In the genomic region with DNA sequence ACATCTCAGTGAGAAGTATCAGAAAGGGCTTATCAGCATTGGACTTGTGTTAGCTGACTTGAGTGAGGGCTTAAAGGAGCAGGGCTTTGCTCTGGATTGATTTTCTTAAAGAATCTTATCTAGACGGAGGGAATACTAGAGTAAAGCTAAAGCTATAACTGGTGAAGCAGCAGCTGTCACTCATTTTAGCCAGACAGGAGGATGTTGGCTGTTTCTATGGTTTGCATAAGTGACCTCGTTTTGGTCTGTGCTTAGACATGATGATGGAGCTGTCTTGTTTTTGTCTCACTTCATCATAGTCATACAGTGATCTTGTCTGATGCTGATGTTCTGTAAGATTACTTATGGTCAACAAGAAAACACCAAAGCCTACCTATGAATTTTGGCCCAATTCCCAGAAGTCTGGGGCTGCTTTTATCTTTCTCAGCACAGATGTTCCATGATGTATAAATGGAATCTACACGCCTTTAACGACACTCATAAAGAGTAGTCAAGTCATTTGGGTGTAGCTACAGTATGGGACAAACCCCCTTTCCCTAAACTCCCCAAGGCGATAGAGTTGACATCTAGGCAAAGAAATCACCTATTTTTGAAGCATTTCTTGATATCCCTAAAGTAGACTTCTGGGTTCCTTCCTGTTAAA, we compare ENCODE assay signal across 22 cellular contexts.
DNase-seq lines count a peak whose midpoint lies in the region; ATAC-seq and TF ChIP-seq lines count a peak whose summit lies in the region.
"Had no signal": no experiment of that assay in that cellular context is flagged by ENCODE, and none has a peak within 500 bp of the region (broad histone marks: within the 10 kb centered on the region; RNA-seq: fewer than 3 reads in every experiment).

No MANE protein-coding gene starts in this region.

- no peak overlapping the region for H3K4me3 ChIP-seq in SK-N-SH (ENCODE audit: low read depth in 2 of 2, low read length in 1 of 2)
- H3K4me3 ChIP-seq: A549, MG63, sigmoid colon had no signal

- no peak for TF ChIP-seq RAD21 in SK-N-SH (IDR thresholded peaks at IDR 0.05; ENCODE audit: low read length)

- H3K79me2 ChIP-seq in SK-N-SH (ENCODE audit: insufficient read depth), result no peaks in the 10 kb centered on the region

- H3K9ac ChIP-seq in SK-N-SH, result no peak overlapping the region

- no peak for TF ChIP-seq CTCF in SK-N-SH (IDR thresholded peaks at IDR 0.05)

- peaks cover 0 to 8% of the 10 kb centered on the region in 2 experiments; a peak in 2 of 4 replicates for H3K4me1 ChIP-seq in SK-N-SH (ENCODE audit: control insufficient read depth in 1 of 2, insufficient read depth in 2 of 2, low read depth in 1 of 2, low read length in 1 of 2)
- H3K4me1 ChIP-seq: sigmoid colon had no signal

- H3K27me3 ChIP-seq in SK-N-SH (ENCODE audit: insufficient read depth), result no peaks in the 10 kb centered on the region
- H3K27me3 ChIP-seq: BE2C, MG63, sigmoid colon had no signal

- H3K36me3 Mint-ChIP-seq in naive thymus-derived CD8-positive, alpha-beta T cell, result peaks cover 9 to 70% (median 49%) of the 10 kb centered on the region in 3 donors

- peaks cover 15% of the 10 kb centered on the region for H3F3A ChIP-seq in SK-N-SH (replicated peaks; ENCODE audit: insufficient read depth)

- H3K9me2 ChIP-seq in SK-N-SH, result no peaks in the 10 kb centered on the region

- CTCF ChIA-PET in SK-N-SH (lab: Yijun Ruan, JAX), result interaction anchor here (0.7 to 1.3 kb wide), 2 partner anchors 123 to 170 kb away, joined by 3 to 4 read pairs; no protein-coding TSS in a partner anchor

- H3K36me3 ChIP-seq in SK-N-SH (replicated peaks in 1 of 2; ENCODE audit: control insufficient read depth in 1 of 2, insufficient read depth in 2 of 2, low read length in 1 of 2), result peaks cover 37 to 60% of the 10 kb centered on the region in 2 experiments

- H3K4me2 ChIP-seq in SK-N-SH, result no peak overlapping the region
- H3K4me2 ChIP-seq: A549 had no signal

- H3K27me3 Mint-ChIP-seq in naive thymus-derived CD8-positive, alpha-beta T cell, result no peaks in the 10 kb centered on the region

- no peak overlapping the region for H2AFZ ChIP-seq in SK-N-SH (ENCODE audit: low read depth)

- no peak for TF ChIP-seq EP300 in SK-N-SH (IDR thresholded peaks at IDR 0.05; ENCODE audit: borderline replicate concordance in 1 of 2, low read depth in 1 of 2, low read length in 1 of 2)

- POLR2A ChIA-PET in SK-N-SH (lab: Yijun Ruan, JAX), result no interaction called here
- POLR2A ChIA-PET in naive thymus-derived CD8-positive, alpha-beta T cell (lab: Charles Lee), result no interaction called here

- H4K20me1 ChIP-seq in SK-N-SH (ENCODE audit: insufficient read depth), result no peaks in the 10 kb centered on the region

- H3K9me3 ChIP-seq in SK-N-SH, result no peaks in the 10 kb centered on the region
- H3K9me3 ChIP-seq: A549, BE2C, MG63, sigmoid colon had no signal

- no peak overlapping the region for H3K4me3 Mint-ChIP-seq in naive thymus-derived CD8-positive, alpha-beta T cell
- H3K4me3 Mint-ChIP-seq: neural crest cell; T-helper 1 cell treated with Interleukin-12 subunit alpha and Interleukin-12 subunit beta and Interleukin-4 antibody, amounts not matched to agents 30 μg/mL and 1 μg/mL, for 36 hours had no signal

- 67% methylated on average over 5 of the region's 5 CpGs for whole genome bisulfite sequencing in SK-N-SH (ENCODE audit: low lambda C conversion rate)

- DNase-seq in SK-N-SH (peak; percentile 3), OCI-M1 (lab: John Stamatoyannopoulos, UW) (peak; percentile 98), astrocyte of the hippocampus (ENCODE audit: low read depth, low spot score) (peak; percentile 5)
- DNase-seq in naive thymus-derived CD8-positive, alpha-beta T cell, result no peak
- DNase-seq in NK-92 treated with Interleukin-12 subunit alpha and Interleukin-12 subunit beta, amount 100 ng/mL, for 24 hours (lab: John Stamatoyannopoulos, UW), result no peak
- DNase-seq: activated naive CD4-positive, alpha-beta T cell treated with Interleukin-2 at 50 U/mL for 16 hours; activated T-cell treated with anti-CD3 and anti-CD28 coated beads, Interleukin-2, amount 50 U/mL, for 1 hour; BE2C; Calu3; left ventricle myocardium superior; MG63; NCI-H1436 treated with DMSO at 0.1 percent for 48 hours; NCI-H774; sigmoid colon had no signal

- peak overlapping the region in 1 of 2 experiments; percentile 28; a peak in 1 of 4 replicates for H3K27ac ChIP-seq in SK-N-SH (ENCODE audit: low read depth in 2 of 2, low read length in 1 of 2)
- H3K27ac ChIP-seq: epithelial cell of prostate, HL-60, sigmoid colon had no signal

- H3K27ac Mint-ChIP-seq in naive thymus-derived CD8-positive, alpha-beta T cell, result peak overlapping the region in 1 of 10 donors; percentile 21
- H3K27ac Mint-ChIP-seq: T-helper 1 cell treated with Interleukin-12 subunit alpha and Interleukin-12 subunit beta and Interleukin-4 antibody, amounts not matched to agents 30 μg/mL and 1 μg/mL, for 36 hours had no signal

- H3K4me1 Mint-ChIP-seq in naive thymus-derived CD8-positive, alpha-beta T cell, result peaks cover 0 to 1% (median 0%) of the 10 kb centered on the region in 4 donors
- H3K4me1 Mint-ChIP-seq: neural crest cell had no signal

- no peak for ATAC-seq in SK-N-SH treated with all-trans-retinoic acid at 6 μM for 48 hours
- peak; percentile 8 to 35 for ATAC-seq in naive thymus-derived CD8-positive, alpha-beta T cell
- no peak for ATAC-seq in HG03378 (IDR thresholded peaks at IDR 0.05; ENCODE audit: unreplicated experiment)
- ATAC-seq in GM19455 (IDR thresholded peaks at IDR 0.05; ENCODE audit: unreplicated experiment), result no peak

- no peaks in the 10 kb centered on the region for H3K9me3 Mint-ChIP-seq in naive thymus-derived CD8-positive, alpha-beta T cell

TF ChIP-seq in SK-N-SH, 30 proteins besides CTCF, POLR2A, EP300 and RAD21:
- TF ChIP-seq GABPA (IDR thresholded peaks at IDR 0.05; ENCODE audit: low read depth) (no peak), ZBTB33 (IDR thresholded peaks at IDR 0.05; ENCODE audit: borderline replicate concordance, low read depth) (no peak), GATA2 (CRISPR knock-in tag; IDR thresholded peaks at IDR 0.05) (no peak), FOXM1 (IDR thresholded peaks at IDR 0.05; ENCODE audit: low read depth) (no peak), JUND (IDR thresholded peaks at IDR 0.05) (no peak), CHD2 (IDR thresholded peaks at IDR 0.05; ENCODE audit: low read length, partially characterized antibody) (no peak)
- TF ChIP-seq, protein P1, sequence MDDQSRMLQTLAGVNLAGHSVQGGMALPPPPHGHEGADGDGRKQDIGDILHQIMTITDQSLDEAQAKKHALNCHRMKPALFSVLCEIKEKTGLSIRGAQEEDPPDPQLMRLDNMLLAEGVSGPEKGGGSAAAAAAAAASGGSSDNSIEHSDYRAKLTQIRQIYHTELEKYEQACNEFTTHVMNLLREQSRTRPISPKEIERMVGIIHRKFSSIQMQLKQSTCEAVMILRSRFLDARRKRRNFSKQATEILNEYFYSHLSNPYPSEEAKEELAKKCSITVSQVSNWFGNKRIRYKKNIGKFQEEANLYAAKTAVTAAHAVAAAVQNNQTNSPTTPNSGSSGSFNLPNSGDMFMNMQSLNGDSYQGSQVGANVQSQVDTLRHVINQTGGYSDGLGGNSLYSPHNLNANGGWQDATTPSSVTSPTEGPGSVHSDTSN (IDR thresholded peaks at IDR 0.05), result peak; percentile 6; the same call in 1 of the 2 replicates

TF ChIP-seq in SK-N-SH treated with all-trans-retinoic acid at 6 μM for 48 hours, 23 proteins besides CTCF, POLR2A, EP300 and RAD21 (continues in another document):
- TF ChIP-seq ZFP30 (CRISPR knock-in tag; IDR thresholded peaks at IDR 0.05) (no peak), TCF4 (CRISPR knock-in tag; IDR thresholded peaks at IDR 0.05; ENCODE audit: borderline replicate concordance) (no peak), ISL1 (CRISPR knock-in tag; IDR thresholded peaks at IDR 0.05) (no peak), ZFP3 (CRISPR knock-in tag; IDR thresholded peaks at IDR 0.05) (no peak), ZNF8 (CRISPR knock-in tag; IDR thresholded peaks at IDR 0.05) (no peak), ARNTL (CRISPR knock-in tag; IDR thresholded peaks at IDR 0.05; ENCODE audit: borderline replicate concordance, low read depth) (no peak), RARB (CRISPR knock-in tag; IDR thresholded peaks at IDR 0.05) (no peak), ZNF70 (CRISPR knock-in tag; IDR thresholded peaks at IDR 0.05) (no peak), ESRRG (CRISPR knock-in tag; IDR thresholded peaks at IDR 0.05) (no peak), ZNF565 (CRISPR knock-in tag; conservative IDR thresholded peaks at IDR 0.05; ENCODE audit: low read depth) (no peak), POU6F1 (CRISPR knock-in tag; IDR thresholded peaks at IDR 0.05; ENCODE audit: borderline replicate concordance, low read depth) (no peak), SNAI2 (CRISPR knock-in tag; IDR thresholded peaks at IDR 0.05) (no peak), TOX (CRISPR knock-in tag; IDR thresholded peaks at IDR 0.05; ENCODE audit: borderline replicate concordance) (no peak), GLIS3 (CRISPR knock-in tag; IDR thresholded peaks at IDR 0.05) (no peak), PPARA (CRISPR knock-in tag; IDR thresholded peaks at IDR 0.05; ENCODE audit: borderline replicate concordance) (no peak)
- TF ChIP-seq, protein P2, sequence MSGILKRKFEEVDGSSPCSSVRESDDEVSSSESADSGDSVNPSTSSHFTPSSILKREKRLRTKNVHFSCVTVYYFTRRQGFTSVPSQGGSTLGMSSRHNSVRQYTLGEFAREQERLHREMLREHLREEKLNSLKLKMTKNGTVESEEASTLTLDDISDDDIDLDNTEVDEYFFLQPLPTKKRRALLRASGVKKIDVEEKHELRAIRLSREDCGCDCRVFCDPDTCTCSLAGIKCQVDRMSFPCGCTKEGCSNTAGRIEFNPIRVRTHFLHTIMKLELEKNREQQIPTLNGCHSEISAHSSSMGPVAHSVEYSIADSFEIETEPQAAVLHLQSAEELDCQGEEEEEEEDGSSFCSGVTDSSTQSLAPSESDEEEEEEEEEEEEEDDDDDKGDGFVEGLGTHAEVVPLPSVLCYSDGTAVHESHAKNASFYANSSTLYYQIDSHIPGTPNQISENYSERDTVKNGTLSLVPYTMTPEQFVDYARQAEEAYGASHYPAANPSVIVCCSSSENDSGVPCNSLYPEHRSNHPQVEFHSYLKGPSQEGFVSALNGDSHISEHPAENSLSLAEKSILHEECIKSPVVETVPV (CRISPR knock-in tag; IDR thresholded peaks at IDR 0.05), result no peak

Comparison
In these comparisons a context has a peak if more than half of its experiments do, and no peak if none do; other contexts are left out.
1. DNase-seq: peak in SK-N-SH (single experiment), OCI-M1 (single experiment) and astrocyte of the hippocampus (single experiment); none in naive thymus-derived CD8-positive, alpha-beta T cell (0 of 10) and NK-92 treated with Interleukin-12 subunit alpha and Interleukin-12 subunit beta, amount 100 ng/mL, for 24 hours (single experiment).
2. ATAC-seq: peak in naive thymus-derived CD8-positive, alpha-beta T cell (2 of 2); none in SK-N-SH treated with all-trans-retinoic acid at 6 μM for 48 hours (single experiment), HG03378 (single experiment) and GM19455 (single experiment).